ENCODE assay signal across 1 cellular context in the genomic region with DNA sequence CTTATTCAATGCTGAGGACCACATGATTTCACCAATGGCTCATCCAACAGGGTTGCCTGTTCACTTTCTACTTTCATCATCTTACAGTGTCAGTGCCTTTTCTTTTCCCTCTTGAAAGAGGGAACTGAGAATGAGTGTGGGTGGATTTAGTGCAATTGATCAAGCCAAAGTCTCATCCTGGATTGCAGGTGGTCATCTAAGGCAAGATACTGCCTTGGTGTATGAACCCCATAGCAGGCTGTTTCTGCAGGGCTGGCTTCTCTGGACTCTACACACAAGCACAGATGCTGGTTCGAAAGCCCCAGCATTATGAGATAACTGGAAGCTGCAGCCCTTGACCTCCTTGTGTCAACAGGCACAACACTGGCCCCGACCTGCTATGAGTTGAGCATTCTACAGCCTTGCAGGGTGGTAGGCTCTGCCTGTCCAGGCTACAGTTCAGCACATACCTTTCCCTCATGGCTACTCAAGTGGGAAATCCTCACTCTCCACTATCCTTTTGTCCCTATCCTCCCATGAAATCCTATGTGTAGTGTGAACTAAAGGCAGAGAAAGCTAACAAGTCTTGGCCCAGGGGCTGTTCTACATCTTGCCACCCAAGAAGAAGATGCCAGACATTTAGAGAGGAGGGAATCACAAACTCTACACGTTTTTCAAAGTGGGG.
TF ChIP-seq lines count a peak whose summit lies in the region.

No MANE protein-coding gene starts in this region.

TF ChIP-seq in GM12878, 131 proteins besides CTCF, POLR2A, EP300 and RAD21 (continued from another document):
- peak; percentile 89 for TF ChIP-seq IRF4 (IDR thresholded peaks at IDR 0.05; ENCODE audit: low read depth, low read length)
- no peak for TF ChIP-seq TBL1XR1 (IDR thresholded peaks at IDR 0.05; ENCODE audit: low read depth, low read length)
- peak; percentile 63 for TF ChIP-seq IKZF1 (conservative IDR thresholded peaks at IDR 0.05)
- TF ChIP-seq CBX3 (IDR thresholded peaks at IDR 0.05; ENCODE audit: borderline replicate concordance, low read depth), result no peak
- TF ChIP-seq MTA2 (IDR thresholded peaks at IDR 0.05; ENCODE audit: low read depth), result peak; percentile 29; the same call in 1 of the 2 replicates
- no peak for TF ChIP-seq POLR2AphosphoS5 (IDR thresholded peaks at IDR 0.05; ENCODE audit: low read length)
- TF ChIP-seq NR2C2 (IDR thresholded peaks at IDR 0.05; ENCODE audit: borderline replicate concordance, control insufficient read depth, insufficient read length, low read depth), result no peak
- no peak for TF ChIP-seq ATF7 (IDR thresholded peaks at IDR 0.05; ENCODE audit: low read depth)
- TF ChIP-seq TCF12 (IDR thresholded peaks at IDR 0.05; ENCODE audit: low read depth, low read length), result 0 out of 2 replicates have a peak, but pooled peaks have one; percentile 62
- TF ChIP-seq RUNX3 (IDR thresholded peaks at IDR 0.05; ENCODE audit: low read length), result no peak; the same call in 1 of the 2 replicates
